ENCODE assay signal across 16 cellular contexts in genomic region chr11:2911088-2912037, GRCh38. TPM values are rescaled to one million over a fixed set of nuclear protein-coding genes. Genes with fewer than 3 reads are reported as not detected.
A peak's percentile ranks its signal among the peaks of the same experiment; 100 is the strongest.
DNase-seq lines count a peak whose midpoint lies in the region; ATAC-seq, FAIRE-seq and TF ChIP-seq lines count a peak whose summit lies in the region.
"Had no signal": no experiment of that assay in that cellular context is flagged by ENCODE, and none has a peak within 500 bp of the region (broad histone marks: within the 10 kb centered on the region; RNA-seq: fewer than 3 reads in every experiment).

No MANE protein-coding gene starts in this region.

- H3K9me2 ChIP-seq in SK-N-SH, result no peaks in the 10 kb centered on the region

- CTCF ChIA-PET in SK-N-SH (lab: Yijun Ruan, JAX), result interaction anchor here (1.5 to 2.2 kb wide), 4 partner anchors 19 to 380 kb away, joined by 5 to 10 read pairs (median 8); no protein-coding TSS in a partner anchor

- no peaks in the 10 kb centered on the region for H3K36me3 ChIP-seq in SK-N-SH (replicated peaks in 1 of 2; ENCODE audit: control insufficient read depth in 1 of 2, insufficient read depth in 2 of 2, low read length in 1 of 2)
- no peaks in the 10 kb centered on the region for H3K36me3 ChIP-seq in bronchial epithelial cell (ENCODE audit: control insufficient read depth, insufficient read depth, low read length)
- H3K36me3 ChIP-seq in mucosa of rectum (ENCODE audit: control insufficient read depth in 2 of 2, insufficient read depth in 2 of 2, low read length in 2 of 2), result no peaks in the 10 kb centered on the region
- H3K36me3 ChIP-seq in vagina, result no peaks in the 10 kb centered on the region

- TF ChIP-seq RAD21 in SK-N-SH (IDR thresholded peaks at IDR 0.05; ENCODE audit: low read length), result no peak

- no peaks in the 10 kb centered on the region for H3F3A ChIP-seq in SK-N-SH (replicated peaks; ENCODE audit: insufficient read depth)

- H3K27me3 ChIP-seq in SK-N-SH (ENCODE audit: insufficient read depth) (no peaks in the 10 kb centered on the region), bronchial epithelial cell (ENCODE audit: control insufficient read depth, insufficient read depth, low read length) (no peaks in the 10 kb centered on the region), mucosa of rectum (ENCODE audit: control insufficient read depth in 2 of 2, insufficient read depth in 2 of 2, low read length in 2 of 2) (no peaks in the 10 kb centered on the region), vagina (no peaks in the 10 kb centered on the region)

- H3K4me1 ChIP-seq in SK-N-SH (ENCODE audit: control insufficient read depth in 1 of 2, insufficient read depth in 2 of 2, low read depth in 1 of 2, low read length in 1 of 2) (peaks cover 17 to 25% of the 10 kb centered on the region in 2 experiments; a peak in 3 of 4 replicates), mucosa of rectum (ENCODE audit: control insufficient read depth in 2 of 2, insufficient read depth in 2 of 2, low read length in 2 of 2) (peaks cover 31 to 34% of the 10 kb centered on the region in 2 donors), vagina (peaks cover 42% of the 10 kb centered on the region)

- intact Hi-C loops in vagina (cut with DNase I), result no loop called here

- H3K79me2 ChIP-seq in SK-N-SH (ENCODE audit: insufficient read depth), result no peaks in the 10 kb centered on the region

- H3K27ac ChIP-seq in SK-N-SH (ENCODE audit: low read depth in 2 of 2, low read length in 1 of 2) (peak overlapping the region in 1 of 2 experiments; percentile 55; a peak in 1 of 4 replicates), mucosa of rectum (ENCODE audit: low read depth in 2 of 2, low read length in 2 of 2) (peak overlapping the region; percentile 95 to 98), vagina (peak overlapping the region; percentile 18)
- H3K27ac ChIP-seq: SK-N-MC had no signal

- WGBS in SK-N-SH (ENCODE audit: low lambda C conversion rate), result 91% methylated on average over 10 of the region's 24 CpGs

- no peaks in the 10 kb centered on the region for H3K9me3 ChIP-seq in SK-N-SH
- H3K9me3 ChIP-seq in mucosa of rectum (ENCODE audit: control insufficient read depth in 2 of 2, low read length in 2 of 2), result no peaks in the 10 kb centered on the region
- H3K9me3 ChIP-seq in vagina, result no peaks in the 10 kb centered on the region

- TF ChIP-seq POLR2A in vagina (IDR thresholded peaks at IDR 0.05), result no peak

- peak; percentile 93 for FAIRE-seq in bronchial epithelial cell (lab: Jason Lieb, UNC)
- FAIRE-seq: A204.1, islet of Langerhans had no signal

- H3K9ac ChIP-seq in SK-N-SH (no peak overlapping the region), mucosa of rectum (ENCODE audit: low read depth in 1 of 2, low read length in 2 of 2) (peak overlapping the region; percentile 18 to 83)

- no peaks in the 10 kb centered on the region for H4K20me1 ChIP-seq in SK-N-SH (ENCODE audit: insufficient read depth)

- no peak for TF ChIP-seq CTCF in SK-N-SH (IDR thresholded peaks at IDR 0.05)
- TF ChIP-seq CTCF in bronchial epithelial cell (IDR thresholded peaks at IDR 0.05; ENCODE audit: insufficient read depth, low read length, severe bottlenecking), result no peak
- no peak for TF ChIP-seq CTCF in vagina (IDR thresholded peaks at IDR 0.05)

- DNase-seq in SK-N-SH (peak; percentile 41), bronchial epithelial cell (ENCODE audit: low read depth) (peak; percentile 85), vagina (ENCODE audit: extremely low spot score in 2 of 2) (no peak), NCI-H345 treated with DMSO at 0.1 percent for 48 hours (lab: John Stamatoyannopoulos, UW; ENCODE audit: unreplicated experiment) (no peak), NCI-H2081 treated with DMSO at 0.1 percent for 48 hours (lab: John Stamatoyannopoulos, UW) (no peak)
- DNase-seq: activated CD8-positive, alpha-beta memory T cell treated with anti-CD3 and anti-CD28 coated beads for 24 hours; activated gamma-delta T cell; effector memory CD4-positive, alpha-beta T cell; NCI-H1694 treated with DMSO at 0.1 percent for 48 hours; stimulated activated CD4-positive, alpha-beta T cell treated with anti-CD3 and anti-CD28 coated beads, Interleukin-2, amount 100 ng/mL, for 48 hours had no signal

- POLR2A ChIA-PET in SK-N-SH (lab: Yijun Ruan, JAX), result no interaction called here

- H3K4me3 ChIP-seq in SK-N-SH (ENCODE audit: low read depth in 2 of 2, low read length in 1 of 2) (no peak overlapping the region), bronchial epithelial cell (ENCODE audit: low read depth, low read length) (no peak overlapping the region), mucosa of rectum (ENCODE audit: low read length in 2 of 2) (peak overlapping the region in 1 of 2 donors; percentile 3), vagina (no peak overlapping the region)
- H3K4me3 ChIP-seq: SK-N-MC had no signal

- ATAC-seq in SK-N-SH treated with all-trans-retinoic acid at 6 μM for 48 hours, result no peak
- ATAC-seq in HG03521 (IDR thresholded peaks at IDR 0.05; ENCODE audit: unreplicated experiment), result no peak

- no peak overlapping the region for H2AFZ ChIP-seq in SK-N-SH (ENCODE audit: low read depth)

- TF ChIP-seq EP300 in SK-N-SH (IDR thresholded peaks at IDR 0.05; ENCODE audit: borderline replicate concordance in 1 of 2, low read depth in 1 of 2, low read length in 1 of 2), result no peak

- peak overlapping the region; percentile 76; the same call in 1 of the 2 replicates for H3K4me2 ChIP-seq in SK-N-SH

TF ChIP-seq in SK-N-SH, 30 proteins besides CTCF, POLR2A, EP300 and RAD21 (continues in another document):
- TF ChIP-seq USF2 (IDR thresholded peaks at IDR 0.05; ENCODE audit: borderline replicate concordance, low read depth, low read length), result no peak
- TF ChIP-seq USF1 (IDR thresholded peaks at IDR 0.05; ENCODE audit: borderline replicate concordance, low read depth), result no peak
- TF ChIP-seq POLR2AphosphoS5 (IDR thresholded peaks at IDR 0.05; ENCODE audit: low read depth, low read length), result no peak
- no peak for TF ChIP-seq JUND (IDR thresholded peaks at IDR 0.05)
- no peak for TF ChIP-seq TEAD4 (IDR thresholded peaks at IDR 0.05; ENCODE audit: borderline replicate concordance, insufficient read depth)

TF ChIP-seq in SK-N-SH treated with all-trans-retinoic acid at 6 μM for 48 hours, 23 proteins besides CTCF, POLR2A, EP300 and RAD21:
- no peak for TF ChIP-seq ZFP3 (CRISPR knock-in tag; IDR thresholded peaks at IDR 0.05)

RNA-seq across cellular contexts. Expression of gene PHLDA2, which starts 17.9 kb away (rescaled TPM):
- polyA plus RNA-seq in SK-N-SH (2012; rRNA removed), result 16.2 and 23.6 TPM in 2 replicates
- polyA plus RNA-seq in SK-N-SH (2012; cell fraction: cytosol; rRNA removed), result 15.9 and 26.1 TPM in 2 replicates
- 15.9 and 37.1 TPM in 2 replicates for polyA plus RNA-seq in SK-N-SH (2012; cell fraction: nucleus; rRNA removed)
- total RNA-seq in bronchial epithelial cell, result 5.0 and 11.9 TPM in 2 replicates
- total RNA-seq in vagina, result 43.5 TPM

RNA-seq across cellular contexts. Expression of gene CDKN1C, which starts 25.8 kb away (rescaled TPM):
- 1.1 and 1.6 TPM in 2 replicates for polyA plus RNA-seq in SK-N-SH (2012; rRNA removed)
- polyA plus RNA-seq in SK-N-SH (2012; cell fraction: cytosol; rRNA removed), result 1.2 and 1.7 TPM in 2 replicates
- polyA plus RNA-seq in SK-N-SH (2012; cell fraction: nucleus; rRNA removed), result 2.4 and 4.2 TPM in 2 replicates
- total RNA-seq in bronchial epithelial cell (9.5 and 9.9 TPM in 2 replicates), vagina (67.3 TPM)

Comparison
In these comparisons a context has a peak if more than half of its experiments do, and no peak if none do; other contexts are left out.
1. DNase-seq: peak in SK-N-SH (single experiment) and bronchial epithelial cell (single experiment); none in vagina (0 of 2), NCI-H345 treated with DMSO at 0.1 percent for 48 hours (single experiment) and NCI-H2081 treated with DMSO at 0.1 percent for 48 hours (single experiment).